In the genomic region with DNA sequence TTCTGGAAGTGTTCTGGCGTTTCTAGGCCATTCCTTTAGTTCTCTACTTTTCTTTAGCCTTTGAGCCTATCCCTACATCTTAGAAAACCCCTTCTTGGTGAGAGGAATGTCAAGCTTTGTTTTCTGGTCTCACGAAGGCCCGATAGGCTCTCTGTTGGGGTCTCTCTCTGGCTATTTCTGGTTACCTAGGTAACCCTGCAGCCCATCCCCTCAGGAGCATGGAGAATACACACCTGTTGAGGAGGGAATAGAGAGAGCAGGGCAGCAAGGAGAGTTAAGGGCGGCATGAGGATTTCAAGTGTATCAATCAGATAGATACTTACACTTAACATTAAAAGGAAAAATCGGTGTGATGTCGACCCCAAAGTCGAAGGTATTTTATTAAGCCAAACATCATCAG, we compare ENCODE assay signal across 1 cellular context.
TF ChIP-seq lines count a peak whose summit lies in the region.

No MANE protein-coding gene starts in this region.

TF ChIP-seq in A549, 52 proteins besides CTCF, POLR2A, EP300 and RAD21 (continued from another document):
- TF ChIP-seq, protein P1, sequence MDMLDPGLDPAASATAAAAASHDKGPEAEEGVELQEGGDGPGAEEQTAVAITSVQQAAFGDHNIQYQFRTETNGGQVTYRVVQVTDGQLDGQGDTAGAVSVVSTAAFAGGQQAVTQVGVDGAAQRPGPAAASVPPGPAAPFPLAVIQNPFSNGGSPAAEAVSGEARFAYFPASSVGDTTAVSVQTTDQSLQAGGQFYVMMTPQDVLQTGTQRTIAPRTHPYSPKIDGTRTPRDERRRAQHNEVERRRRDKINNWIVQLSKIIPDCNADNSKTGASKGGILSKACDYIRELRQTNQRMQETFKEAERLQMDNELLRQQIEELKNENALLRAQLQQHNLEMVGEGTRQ (IDR thresholded peaks at IDR 0.05), result no peak
- no peak for TF ChIP-seq ZNF302 (CRISPR knock-in tag; IDR thresholded peaks at IDR 0.05)
- no peak for TF ChIP-seq RNF2 (IDR thresholded peaks at IDR 0.05; ENCODE audit: borderline replicate concordance, low read depth)
TF ChIP-seq in A549: peak in this region for 0.
